ENCODE assay signal across 21 cellular contexts in the genomic region with DNA sequence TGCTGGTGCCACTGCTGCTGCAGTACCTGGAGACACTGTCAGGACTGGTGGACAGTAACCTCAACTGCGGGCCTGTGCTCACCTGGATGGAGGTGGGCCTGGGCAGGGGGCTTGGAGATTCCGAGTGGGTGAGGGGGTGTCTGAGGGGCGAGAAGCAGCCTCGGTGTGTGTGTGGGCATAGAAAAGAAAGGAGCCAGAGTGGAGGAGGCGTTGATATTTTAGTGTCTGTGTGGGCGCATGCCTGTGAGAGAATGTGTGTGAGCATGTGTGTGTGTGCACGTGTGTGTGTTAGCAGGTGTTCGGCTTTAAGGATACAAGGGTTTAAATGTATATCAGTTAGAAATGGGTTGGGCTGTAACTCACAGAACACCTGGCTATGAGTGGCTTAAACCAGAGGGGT. TPM values are rescaled to one million over a fixed set of nuclear protein-coding genes. Genes with fewer than 3 reads are reported as not detected.
"Had no signal": no experiment of that assay in that cellular context is flagged by ENCODE, and none has a peak within 500 bp of the region (broad histone marks: within the 10 kb centered on the region; RNA-seq: fewer than 3 reads in every experiment).

No MANE protein-coding gene starts in this region.

- H3K36me3 ChIP-seq: breast epithelium had no signal

- H3K27me3 Mint-ChIP-seq: activated CD4-positive, alpha-beta memory T cell treated with anti-CD3 and anti-CD28 coated beads for 36 hours; activated CD4-positive, alpha-beta T cell treated with anti-CD3 and anti-CD28 coated beads, Interleukin-2, amount 10 ng/mL, durations not matched to agents 7 days and 5 days; activated naive CD4-positive, alpha-beta T cell treated with anti-CD3 and anti-CD28 coated beads, Interleukin-2, amount 50 U/mL, for 24 hours had no signal

- H3K27ac ChIP-seq: breast epithelium, SJSA1, VCaP had no signal

- H3K4me3 ChIP-seq: breast epithelium, SJSA1 had no signal

- DNase-seq: activated CD4-positive, alpha-beta memory T cell treated with anti-CD3 and anti-CD28 coated beads for 36 hours; activated CD4-positive, alpha-beta T cell treated with anti-CD3 and anti-CD28 coated beads, Interleukin-2, amount 10 ng/mL, durations not matched to agents 7 days and 5 days; activated CD4-positive, CD25-positive, alpha-beta regulatory T cell; activated CD8-positive, alpha-beta memory T cell treated with anti-CD3 and anti-CD28 coated beads for 24 hours; activated T-cell treated with anti-CD3 and anti-CD28 coated beads, Interleukin-2, amount 50 U/mL, for 72 hours; aorta; central memory CD4-positive, alpha-beta T cell; KG1; NCI-H1092; NCI-H1417; NCI-H2029; NCI-H446; NCI-H524; PC-3; SHP77; T-helper 2 cell had no signal

- H3K9me3 ChIP-seq: breast epithelium, SJSA1 had no signal

- ATAC-seq: activated T-cell treated with anti-CD3 and anti-CD28 coated beads, Interleukin-2, amount 50 U/mL, for 72 hours; PC-3; SK-N-SH treated with all-trans-retinoic acid at 6 μM for 48 hours had no signal

- H3K9me3 Mint-ChIP-seq: activated CD4-positive, alpha-beta memory T cell treated with anti-CD3 and anti-CD28 coated beads for 36 hours; activated CD4-positive, alpha-beta T cell treated with anti-CD3 and anti-CD28 coated beads, Interleukin-2, amount 10 ng/mL, durations not matched to agents 7 days and 5 days; activated naive CD4-positive, alpha-beta T cell treated with anti-CD3 and anti-CD28 coated beads, Interleukin-2, amount 50 U/mL, for 24 hours; activated T-cell treated with anti-CD3 and anti-CD28 coated beads, Interleukin-2, amount 50 U/mL, for 72 hours had no signal

- H3K27me3 ChIP-seq: breast epithelium, SJSA1 had no signal

- H3K4me3 Mint-ChIP-seq: activated CD4-positive, alpha-beta memory T cell treated with anti-CD3 and anti-CD28 coated beads for 36 hours; activated CD4-positive, alpha-beta T cell treated with anti-CD3 and anti-CD28 coated beads, Interleukin-2, amount 10 ng/mL, durations not matched to agents 7 days and 5 days; activated T-cell treated with anti-CD3 and anti-CD28 coated beads, Interleukin-2, amount 50 U/mL, for 72 hours had no signal

- H3K27ac Mint-ChIP-seq: activated CD4-positive, alpha-beta memory T cell treated with anti-CD3 and anti-CD28 coated beads for 36 hours; activated naive CD4-positive, alpha-beta T cell treated with anti-CD3 and anti-CD28 coated beads, Interleukin-2, amount 50 U/mL, for 24 hours; activated T-cell treated with anti-CD3 and anti-CD28 coated beads, Interleukin-2, amount 50 U/mL, for 72 hours had no signal

RNA-seq across cellular contexts. Expression of gene HSPB6, which starts 22.2 kb away (rescaled TPM):
- total RNA-seq: PC-3, SJSA1 had no signal
